9 cellular contexts compared by ENCODE assay signal in genomic region chr2:9753665-9754531, GRCh38.
DNase-seq lines count a peak whose midpoint lies in the region; ATAC-seq and TF ChIP-seq lines count a peak whose summit lies in the region.
"Had no signal": no experiment of that assay in that cellular context is flagged by ENCODE, and none has a peak within 500 bp of the region (broad histone marks: within the 10 kb centered on the region; RNA-seq: fewer than 3 reads in every experiment).

No MANE protein-coding gene starts in this region.

- H4K8ac ChIP-seq in mesenchymal stem cell (ENCODE audit: low read length), result no peak overlapping the region

- no peak overlapping the region for H3K9ac ChIP-seq in SK-N-SH
- H3K9ac ChIP-seq in mesenchymal stem cell (ENCODE audit: low read length), result peak overlapping the region; percentile 94

- H3K79me2 ChIP-seq in SK-N-SH (ENCODE audit: insufficient read depth), result no peaks in the 10 kb centered on the region

- TF ChIP-seq EP300 in SK-N-SH (IDR thresholded peaks at IDR 0.05; ENCODE audit: borderline replicate concordance in 1 of 2, low read depth in 1 of 2, low read length in 1 of 2), result no peak

- H3K36me3 ChIP-seq in SK-N-SH (replicated peaks in 1 of 2; ENCODE audit: control insufficient read depth in 1 of 2, insufficient read depth in 2 of 2, low read length in 1 of 2) (no peaks in the 10 kb centered on the region), mesenchymal stem cell (ENCODE audit: control insufficient read depth in 1 of 2, insufficient read depth in 2 of 2, low read depth in 1 of 2, low read length in 2 of 2) (no peaks in the 10 kb centered on the region)

- peak overlapping the region; percentile 37 for H2BK120ac ChIP-seq in mesenchymal stem cell (ENCODE audit: low read depth, low read length)

- H3K9me2 ChIP-seq in SK-N-SH, result no peaks in the 10 kb centered on the region

- no peaks in the 10 kb centered on the region for H3K9me3 ChIP-seq in SK-N-SH
- no peaks in the 10 kb centered on the region for H3K9me3 ChIP-seq in mesenchymal stem cell (ENCODE audit: control insufficient read depth, low read length)

- no peak overlapping the region for H3K4ac ChIP-seq in mesenchymal stem cell (ENCODE audit: low read depth in 1 of 2, low read length in 2 of 2)

- 87% methylated on average over 34 of the region's 36 CpGs for WGBS in SK-N-SH (ENCODE audit: low lambda C conversion rate)
- WGBS in mesenchymal stem cell, result 83% methylated on average over 34 of the region's 36 CpGs

- TF ChIP-seq CTCF in SK-N-SH (IDR thresholded peaks at IDR 0.05), result no peak

- peak overlapping the region in 1 of 2 experiments; percentile 42 for H3K23ac ChIP-seq in mesenchymal stem cell (ENCODE audit: low read length in 2 of 2)

- peak overlapping the region in 1 of 2 experiments; percentile 90 for H3K18ac ChIP-seq in mesenchymal stem cell (ENCODE audit: low read depth in 1 of 2, low read length in 2 of 2)

- H3K27me3 ChIP-seq in SK-N-SH (ENCODE audit: insufficient read depth) (0 out of 2 replicates have a peak, but pooled peaks cover 10% of the 10 kb centered on the region), mesenchymal stem cell (ENCODE audit: control insufficient read depth in 1 of 2, insufficient read depth in 1 of 2, low read length in 2 of 2) (peaks cover 0 to 7% of the 10 kb centered on the region in 2 experiments)

- H3K79me1 ChIP-seq in mesenchymal stem cell (replicated peaks; ENCODE audit: low read length, poor library complexity, severe bottlenecking), result no peaks in the 10 kb centered on the region

- no peak overlapping the region for H3K14ac ChIP-seq in mesenchymal stem cell (ENCODE audit: low read length in 2 of 2)

- no peak overlapping the region for H3K4me3 ChIP-seq in SK-N-SH (ENCODE audit: low read depth in 2 of 2, low read length in 1 of 2)
- H3K4me3 ChIP-seq in mesenchymal stem cell (ENCODE audit: insufficient read depth in 1 of 2, low read depth in 1 of 2, low read length in 2 of 2), result peak overlapping the region in 1 of 2 experiments; percentile 69

- H2AFZ ChIP-seq in SK-N-SH (ENCODE audit: low read depth) (no peak overlapping the region), mesenchymal stem cell (ENCODE audit: low read depth, low read length) (no peak overlapping the region)

- CTCF ChIA-PET in SK-N-SH (lab: Yijun Ruan, JAX), result interaction anchor here (1.2 to 9.4 kb wide), 2 partner anchors 16 to 318 kb away, joined by 3 to 101 read pairs; no protein-coding TSS in a partner anchor

- H3K27me3 Mint-ChIP-seq in activated T-cell treated with anti-CD3 and anti-CD28 coated beads, Interleukin-2, amount 50 U/mL, for 4 hours (ENCODE audit: low read depth), result peaks cover 12% of the 10 kb centered on the region

- H3K27ac ChIP-seq in SK-N-SH (ENCODE audit: low read depth in 2 of 2, low read length in 1 of 2) (no peak overlapping the region), mesenchymal stem cell (ENCODE audit: low read length, poor library complexity, severe bottlenecking) (no peak overlapping the region)

- H3K4me1 ChIP-seq in SK-N-SH (ENCODE audit: control insufficient read depth in 1 of 2, insufficient read depth in 2 of 2, low read depth in 1 of 2, low read length in 1 of 2), result peaks cover 15 to 17% of the 10 kb centered on the region in 2 experiments; a peak in 3 of 4 replicates
- peaks cover 37% of the 10 kb centered on the region for H3K4me1 ChIP-seq in mesenchymal stem cell (ENCODE audit: control insufficient read depth, insufficient read depth, low read depth, low read length)

- H2AK5ac ChIP-seq in mesenchymal stem cell (ENCODE audit: low read length, severe bottlenecking), result no peak overlapping the region

- ATAC-seq in SK-N-SH treated with all-trans-retinoic acid at 6 μM for 48 hours (no peak; the same call in 2 of the 3 replicates), GM19035 (IDR thresholded peaks at IDR 0.05; ENCODE audit: unreplicated experiment) (no peak)
- peak; percentile 12 to 20 for ATAC-seq in activated T-cell treated with anti-CD3 and anti-CD28 coated beads, Interleukin-2, amount 50 U/mL, for 4 hours

- H3F3A ChIP-seq in SK-N-SH (replicated peaks; ENCODE audit: insufficient read depth), result no peaks in the 10 kb centered on the region

- H3K4me1 Mint-ChIP-seq in activated T-cell treated with anti-CD3 and anti-CD28 coated beads, Interleukin-2, amount 50 U/mL, for 4 hours (ENCODE audit: low read depth), result peaks cover 55% of the 10 kb centered on the region

- peak overlapping the region; percentile 20 for H4K91ac ChIP-seq in mesenchymal stem cell (ENCODE audit: low read length)

- DNase-seq in SK-N-SH, result no peak
- DNase-seq in activated T-cell treated with anti-CD3 and anti-CD28 coated beads, Interleukin-2, amount 50 U/mL, for 4 hours, result peak; percentile 48
- DNase-seq in mesenchymal stem cell, result no peak
- DNase-seq in ureter (ENCODE audit: low spot score), result peak; percentile 67
- DNase-seq in 8988T, result no peak
- no peak for DNase-seq in RPMI8226
- DNase-seq: KG1 had no signal

- H3K36me3 Mint-ChIP-seq in activated T-cell treated with anti-CD3 and anti-CD28 coated beads, Interleukin-2, amount 50 U/mL, for 4 hours (ENCODE audit: insufficient read depth), result no peaks in the 10 kb centered on the region

- H3K4me2 ChIP-seq in SK-N-SH (peak overlapping the region; percentile 36; the same call in 1 of the 2 replicates), mesenchymal stem cell (ENCODE audit: low read length, poor library complexity, severe bottlenecking) (no peak overlapping the region)

- H2BK12ac ChIP-seq in mesenchymal stem cell (ENCODE audit: low read length in 2 of 2), result peak overlapping the region in 1 of 2 experiments; percentile 74

- peak overlapping the region; percentile 38 for H2BK15ac ChIP-seq in mesenchymal stem cell (ENCODE audit: low read depth, poor library complexity, severe bottlenecking)

- peak overlapping the region; percentile 77 for H3K4me3 Mint-ChIP-seq in activated T-cell treated with anti-CD3 and anti-CD28 coated beads, Interleukin-2, amount 50 U/mL, for 4 hours

- no peaks in the 10 kb centered on the region for H4K20me1 ChIP-seq in SK-N-SH (ENCODE audit: insufficient read depth)

- no peak for TF ChIP-seq RAD21 in SK-N-SH (IDR thresholded peaks at IDR 0.05; ENCODE audit: low read length)

- no peak overlapping the region for H2BK5ac ChIP-seq in mesenchymal stem cell (ENCODE audit: low read depth, low read length, poor library complexity, severe bottlenecking)

- H3K9me3 Mint-ChIP-seq in activated T-cell treated with anti-CD3 and anti-CD28 coated beads, Interleukin-2, amount 50 U/mL, for 4 hours, result no peaks in the 10 kb centered on the region

- POLR2A ChIA-PET in SK-N-SH (lab: Yijun Ruan, JAX), result no interaction called here

TF ChIP-seq in SK-N-SH, 30 proteins besides CTCF, POLR2A, EP300 and RAD21 (continues in another document):
- TF ChIP-seq RFX5 (IDR thresholded peaks at IDR 0.05; ENCODE audit: low read length), result no peak
- no peak for TF ChIP-seq SIN3A (IDR thresholded peaks at IDR 0.05; ENCODE audit: borderline replicate concordance, low read depth, low read length)
- no peak for TF ChIP-seq TEAD4 (IDR thresholded peaks at IDR 0.05; ENCODE audit: borderline replicate concordance, insufficient read depth)
- no peak for TF ChIP-seq MEF2A (IDR thresholded peaks at IDR 0.05; ENCODE audit: borderline replicate concordance, low read depth)
- no peak for TF ChIP-seq POLR2AphosphoS5 (IDR thresholded peaks at IDR 0.05; ENCODE audit: low read depth, low read length)
- TF ChIP-seq GATA2 (CRISPR knock-in tag; IDR thresholded peaks at IDR 0.05), result no peak
- TF ChIP-seq MXI1 (IDR thresholded peaks at IDR 0.05; ENCODE audit: low read depth, low read length), result no peak
- no peak for TF ChIP-seq USF2 (IDR thresholded peaks at IDR 0.05; ENCODE audit: borderline replicate concordance, low read depth, low read length)

TF ChIP-seq in SK-N-SH treated with all-trans-retinoic acid at 6 μM for 48 hours, 23 proteins besides CTCF, POLR2A, EP300 and RAD21 (continues in another document):
- TF ChIP-seq TCF4 (CRISPR knock-in tag; IDR thresholded peaks at IDR 0.05; ENCODE audit: borderline replicate concordance) (no peak), OSR1 (CRISPR knock-in tag; IDR thresholded peaks at IDR 0.05) (no peak), TSHZ2 (CRISPR knock-in tag; IDR thresholded peaks at IDR 0.05) (no peak), ESRRG (CRISPR knock-in tag; IDR thresholded peaks at IDR 0.05) (no peak), BACH2 (CRISPR knock-in tag; IDR thresholded peaks at IDR 0.05; ENCODE audit: borderline replicate concordance) (no peak), CSDC2 (CRISPR knock-in tag; IDR thresholded peaks at IDR 0.05) (no peak), SNAI2 (CRISPR knock-in tag; IDR thresholded peaks at IDR 0.05) (no peak), GLIS3 (CRISPR knock-in tag; IDR thresholded peaks at IDR 0.05) (no peak)

Comparison
In these comparisons a context has a peak if more than half of its experiments do, and no peak if none do; other contexts are left out.
1. DNase-seq: peak in activated T-cell treated with anti-CD3 and anti-CD28 coated beads, Interleukin-2, amount 50 U/mL, for 4 hours (single experiment) and ureter (single experiment); none in SK-N-SH (single experiment), mesenchymal stem cell (single experiment), 8988T (single experiment) and RPMI8226 (single experiment).
2. ATAC-seq: peak in activated T-cell treated with anti-CD3 and anti-CD28 coated beads, Interleukin-2, amount 50 U/mL, for 4 hours (2 of 2); none in SK-N-SH treated with all-trans-retinoic acid at 6 μM for 48 hours (single experiment) and GM19035 (single experiment).